In the genomic region with DNA sequence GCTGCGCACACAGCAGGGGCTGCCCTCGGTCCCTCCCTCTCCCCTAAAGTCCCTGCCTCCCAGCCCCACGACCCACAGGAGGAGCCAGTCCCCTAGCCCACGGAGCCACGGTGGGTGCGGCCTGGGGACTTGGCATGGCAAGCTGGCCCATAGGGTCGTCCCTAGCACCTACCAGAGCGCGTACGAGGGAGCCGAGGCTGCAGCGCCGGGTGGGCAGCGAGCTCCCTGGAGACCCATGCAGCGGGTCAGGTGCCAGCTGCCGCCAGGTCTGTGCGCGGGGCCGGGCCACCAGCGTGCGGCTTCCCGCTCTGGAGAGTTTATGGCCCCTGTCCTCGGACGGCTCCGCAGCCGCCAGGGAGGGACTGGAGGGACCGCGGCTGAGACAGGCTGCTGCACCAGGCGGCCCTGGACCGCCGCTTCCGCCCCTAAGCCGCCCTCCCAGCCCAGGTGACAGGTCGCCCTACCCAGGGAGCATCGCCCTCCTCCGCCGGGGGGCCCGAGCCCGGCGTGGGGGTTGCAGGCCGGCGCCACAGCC, we compare ENCODE assay signal across 1 cellular context.
TF ChIP-seq lines count a peak whose summit lies in the region.

No MANE protein-coding gene starts in this region.

TF ChIP-seq in GM23338, 12 proteins besides CTCF, POLR2A, EP300 and RAD21 (continued from another document):
- TF ChIP-seq, protein P1, sequence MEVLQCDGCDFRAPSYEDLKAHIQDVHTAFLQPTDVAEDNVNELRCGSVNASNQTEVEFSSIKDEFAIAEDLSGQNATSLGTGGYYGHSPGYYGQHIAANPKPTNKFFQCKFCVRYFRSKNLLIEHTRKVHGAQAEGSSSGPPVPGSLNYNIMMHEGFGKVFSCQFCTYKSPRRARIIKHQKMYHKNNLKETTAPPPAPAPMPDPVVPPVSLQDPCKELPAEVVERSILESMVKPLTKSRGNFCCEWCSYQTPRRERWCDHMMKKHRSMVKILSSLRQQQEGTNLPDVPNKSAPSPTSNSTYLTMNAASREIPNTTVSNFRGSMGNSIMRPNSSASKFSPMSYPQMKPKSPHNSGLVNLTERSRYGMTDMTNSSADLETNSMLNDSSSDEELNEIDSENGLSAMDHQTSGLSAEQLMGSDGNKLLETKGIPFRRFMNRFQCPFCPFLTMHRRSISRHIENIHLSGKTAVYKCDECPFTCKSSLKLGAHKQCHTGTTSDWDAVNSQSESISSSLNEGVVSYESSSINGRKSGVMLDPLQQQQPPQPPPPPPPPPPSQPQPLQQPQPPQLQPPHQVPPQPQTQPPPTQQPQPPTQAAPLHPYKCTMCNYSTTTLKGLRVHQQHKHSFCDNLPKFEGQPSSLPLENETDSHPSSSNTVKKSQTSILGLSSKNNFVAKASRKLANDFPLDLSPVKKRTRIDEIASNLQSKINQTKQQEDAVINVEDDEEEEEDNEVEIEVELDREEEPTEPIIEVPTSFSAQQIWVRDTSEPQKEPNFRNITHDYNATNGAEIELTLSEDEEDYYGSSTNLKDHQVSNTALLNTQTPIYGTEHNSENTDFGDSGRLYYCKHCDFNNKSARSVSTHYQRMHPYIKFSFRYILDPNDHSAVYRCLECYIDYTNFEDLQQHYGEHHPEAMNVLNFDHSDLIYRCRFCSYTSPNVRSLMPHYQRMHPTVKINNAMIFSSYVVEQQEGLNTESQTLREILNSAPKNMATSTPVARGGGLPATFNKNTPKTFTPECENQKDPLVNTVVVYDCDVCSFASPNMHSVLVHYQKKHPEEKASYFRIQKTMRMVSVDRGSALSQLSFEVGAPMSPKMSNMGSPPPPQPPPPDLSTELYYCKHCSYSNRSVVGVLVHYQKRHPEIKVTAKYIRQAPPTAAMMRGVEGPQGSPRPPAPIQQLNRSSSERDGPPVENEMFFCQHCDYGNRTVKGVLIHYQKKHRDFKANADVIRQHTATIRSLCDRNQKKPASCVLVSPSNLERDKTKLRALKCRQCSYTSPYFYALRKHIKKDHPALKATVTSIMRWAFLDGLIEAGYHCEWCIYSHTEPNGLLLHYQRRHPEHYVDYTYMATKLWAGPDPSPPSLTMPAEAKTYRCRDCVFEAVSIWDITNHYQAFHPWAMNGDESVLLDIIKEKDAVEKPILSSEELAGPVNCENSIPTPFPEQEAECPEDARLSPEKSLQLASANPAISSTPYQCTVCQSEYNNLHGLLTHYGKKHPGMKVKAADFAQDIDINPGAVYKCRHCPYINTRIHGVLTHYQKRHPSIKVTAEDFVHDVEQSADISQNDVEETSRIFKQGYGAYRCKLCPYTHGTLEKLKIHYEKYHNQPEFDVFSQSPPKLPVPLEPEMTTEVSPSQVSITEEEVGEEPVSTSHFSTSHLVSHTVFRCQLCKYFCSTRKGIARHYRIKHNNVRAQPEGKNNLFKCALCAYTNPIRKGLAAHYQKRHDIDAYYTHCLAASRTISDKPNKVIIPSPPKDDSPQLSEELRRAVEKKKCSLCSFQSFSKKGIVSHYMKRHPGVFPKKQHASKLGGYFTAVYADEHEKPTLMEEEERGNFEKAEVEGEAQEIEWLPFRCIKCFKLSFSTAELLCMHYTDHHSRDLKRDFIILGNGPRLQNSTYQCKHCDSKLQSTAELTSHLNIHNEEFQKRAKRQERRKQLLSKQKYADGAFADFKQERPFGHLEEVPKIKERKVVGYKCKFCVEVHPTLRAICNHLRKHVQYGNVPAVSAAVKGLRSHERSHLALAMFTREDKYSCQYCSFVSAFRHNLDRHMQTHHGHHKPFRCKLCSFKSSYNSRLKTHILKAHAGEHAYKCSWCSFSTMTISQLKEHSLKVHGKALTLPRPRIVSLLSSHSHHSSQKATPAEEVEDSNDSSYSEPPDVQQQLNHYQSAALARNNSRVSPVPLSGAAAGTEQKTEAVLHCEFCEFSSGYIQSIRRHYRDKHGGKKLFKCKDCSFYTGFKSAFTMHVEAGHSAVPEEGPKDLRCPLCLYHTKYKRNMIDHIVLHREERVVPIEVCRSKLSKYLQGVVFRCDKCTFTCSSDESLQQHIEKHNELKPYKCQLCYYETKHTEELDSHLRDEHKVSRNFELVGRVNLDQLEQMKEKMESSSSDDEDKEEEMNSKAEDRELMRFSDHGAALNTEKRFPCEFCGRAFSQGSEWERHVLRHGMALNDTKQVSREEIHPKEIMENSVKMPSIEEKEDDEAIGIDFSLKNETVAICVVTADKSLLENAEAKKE (CRISPR knock-in tag; IDR thresholded peaks at IDR 0.05): no peak
- TF ChIP-seq STAT1 (IDR thresholded peaks at IDR 0.05; ENCODE audit: unreplicated experiment) (no peak), CREB1 (CRISPR knock-in tag; IDR thresholded peaks at IDR 0.05; ENCODE audit: low read depth) (no peak)
- TF ChIP-seq, protein P2, sequence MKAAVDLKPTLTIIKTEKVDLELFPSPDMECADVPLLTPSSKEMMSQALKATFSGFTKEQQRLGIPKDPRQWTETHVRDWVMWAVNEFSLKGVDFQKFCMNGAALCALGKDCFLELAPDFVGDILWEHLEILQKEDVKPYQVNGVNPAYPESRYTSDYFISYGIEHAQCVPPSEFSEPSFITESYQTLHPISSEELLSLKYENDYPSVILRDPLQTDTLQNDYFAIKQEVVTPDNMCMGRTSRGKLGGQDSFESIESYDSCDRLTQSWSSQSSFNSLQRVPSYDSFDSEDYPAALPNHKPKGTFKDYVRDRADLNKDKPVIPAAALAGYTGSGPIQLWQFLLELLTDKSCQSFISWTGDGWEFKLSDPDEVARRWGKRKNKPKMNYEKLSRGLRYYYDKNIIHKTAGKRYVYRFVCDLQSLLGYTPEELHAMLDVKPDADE (IDR thresholded peaks at IDR 0.05): no peak
